ENCODE assay signal across 1 cellular context in the genomic region with DNA sequence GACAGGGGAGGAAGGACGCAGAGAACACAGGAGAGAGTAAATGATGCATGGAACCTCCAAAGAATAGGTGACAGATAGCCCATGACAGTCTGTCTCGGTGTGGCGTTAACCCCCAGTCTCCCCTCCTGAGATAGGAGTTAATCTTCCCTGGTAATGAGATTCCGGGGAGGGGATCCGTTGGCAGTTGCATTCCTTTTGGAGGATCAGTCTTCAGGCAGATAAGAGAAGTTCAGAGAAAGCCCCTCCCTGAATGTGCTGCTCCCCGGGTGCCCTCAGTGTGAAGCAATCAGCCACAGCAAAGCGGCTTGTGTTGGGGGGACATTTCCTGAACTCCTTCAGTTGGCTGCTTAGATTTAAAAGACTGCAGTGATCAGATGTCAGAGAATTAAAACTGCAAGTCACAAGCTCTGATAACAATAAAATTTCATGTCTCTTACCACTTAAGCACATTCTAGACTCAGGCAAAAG.
TF ChIP-seq lines count a peak whose summit lies in the region.

No MANE protein-coding gene starts in this region.

TF ChIP-seq in H1, 55 proteins besides CTCF, POLR2A, EP300 and RAD21:
- TF ChIP-seq CEBPB (IDR thresholded peaks at IDR 0.05; ENCODE audit: low read depth, low read length) (peak; percentile 95), TEAD4 (IDR thresholded peaks at IDR 0.05; ENCODE audit: low read depth, low read length) (peak; percentile 32; the same call in 1 of the 2 replicates)
- TF ChIP-seq, protein P1, sequence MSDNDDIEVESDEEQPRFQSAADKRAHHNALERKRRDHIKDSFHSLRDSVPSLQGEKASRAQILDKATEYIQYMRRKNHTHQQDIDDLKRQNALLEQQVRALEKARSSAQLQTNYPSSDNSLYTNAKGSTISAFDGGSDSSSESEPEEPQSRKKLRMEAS (IDR thresholded peaks at IDR 0.05), result no peak
